10 cellular contexts compared by ENCODE assay signal in genomic region chr6:7776509-7776908, GRCh38.
"Had no signal": no experiment of that assay in that cellular context is flagged by ENCODE, and none has a peak within 500 bp of the region (broad histone marks: within the 10 kb centered on the region; RNA-seq: fewer than 3 reads in every experiment).

No MANE protein-coding gene starts in this region.

- H2AFZ ChIP-seq: GM23248, GM23338 had no signal

- H3K4me1 ChIP-seq: HAP-1 had no signal

- DNase-seq: GM23248, GOT3, H7, H9, HCEC 1CT, HFFc6 had no signal

- ATAC-seq: GM23338 had no signal

- H3K9ac ChIP-seq: GM23248 had no signal

- H3K4me2 ChIP-seq: GM23338 had no signal

- H3K9me3 ChIP-seq: HAP-1 had no signal

- H3K36me3 ChIP-seq: HAP-1 had no signal

- FAIRE-seq: H1, H54 had no signal

- H3K4me3 ChIP-seq: GM23248, GM23338, HAP-1 had no signal

- H3K27ac ChIP-seq: GM23248 had no signal
